Comparison of ENCODE assay signal across 23 cellular contexts in the genomic region with DNA sequence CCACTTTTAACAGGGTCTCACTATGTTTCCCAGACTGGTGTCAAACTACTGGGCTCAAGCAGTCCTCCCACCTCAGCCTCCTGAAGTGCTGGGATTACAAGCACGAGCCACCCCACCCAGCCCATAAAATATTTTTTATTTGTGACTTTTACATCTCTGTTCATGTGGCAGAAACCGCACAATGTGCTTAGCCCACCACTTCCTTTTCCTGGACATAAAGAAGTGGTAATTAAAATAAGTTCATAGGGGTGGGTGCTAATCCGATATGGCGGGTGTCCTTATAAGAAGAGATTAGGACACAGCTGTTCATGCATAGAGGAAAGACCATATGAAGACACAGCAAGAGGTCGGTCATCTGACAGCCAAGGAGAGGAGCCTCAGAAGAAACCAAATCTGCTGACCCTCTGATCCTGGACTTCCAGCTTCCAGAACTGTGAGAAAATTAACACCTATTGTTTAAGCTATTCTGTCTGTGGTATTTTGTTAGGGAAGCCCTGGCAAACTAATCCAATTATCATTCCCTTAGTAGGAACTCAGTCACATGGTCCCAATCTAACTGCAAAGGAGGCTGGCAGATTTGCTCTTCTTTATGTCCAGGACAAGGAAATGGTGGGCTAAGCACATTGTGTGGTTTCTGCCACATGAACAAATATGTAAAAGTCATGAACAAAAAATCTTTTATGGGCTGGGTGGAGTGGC.
"Had no signal": no experiment of that assay in that cellular context is flagged by ENCODE, and none has a peak within 500 bp of the region (broad histone marks: within the 10 kb centered on the region; RNA-seq: fewer than 3 reads in every experiment).

No MANE protein-coding gene starts in this region.

- ATAC-seq: activated T-cell treated with anti-CD3 and anti-CD28 coated beads, Interleukin-2, amount 50 U/mL, for 4 hours; effector memory CD8-positive, alpha-beta T cell; gastrocnemius medialis; naive thymus-derived CD8-positive, alpha-beta T cell; pancreas; psoas muscle; upper lobe of right lung; WTC11 had no signal

- H3K4me3 Mint-ChIP-seq: activated naive CD8-positive, alpha-beta T cell treated with anti-CD3 and anti-CD28 coated beads for 36 hours; activated T-cell treated with anti-CD3 and anti-CD28 coated beads, Interleukin-2, amount 50 U/mL, for 4 hours; central memory CD8-positive, alpha-beta T cell; mesothelial cell of epicardium; T-helper 2 cell treated with Interferon-gamma antibody and Interleukin-4, amounts not matched to agents 5 μg/mL and 100 μg/mL, for 36 hours; WTC11 had no signal

- H3K9me3 ChIP-seq: colonic mucosa, esophagus squamous epithelium, pancreas, thyroid gland, upper lobe of right lung had no signal

- H3K27ac ChIP-seq: colonic mucosa, dorsolateral prefrontal cortex, esophagus squamous epithelium, gastrocnemius medialis, left ventricle myocardium inferior, pancreas, psoas muscle, right atrium auricular region, thyroid gland, upper lobe of right lung had no signal

- H3K27ac Mint-ChIP-seq: activated naive CD8-positive, alpha-beta T cell treated with anti-CD3 and anti-CD28 coated beads for 36 hours; effector memory CD8-positive, alpha-beta T cell; mesothelial cell of epicardium; T-helper 2 cell treated with Interferon-gamma antibody and Interleukin-4, amounts not matched to agents 5 μg/mL and 100 μg/mL, for 36 hours; WTC11 had no signal

- H3K27me3 ChIP-seq: colonic mucosa, dorsolateral prefrontal cortex, pancreas, right atrium auricular region, thyroid gland had no signal

- H3K36me3 Mint-ChIP-seq: activated naive CD8-positive, alpha-beta T cell treated with anti-CD3 and anti-CD28 coated beads for 36 hours; mesothelial cell of epicardium; WTC11 had no signal

- H3K4me1 ChIP-seq: colonic mucosa, esophagus squamous epithelium, gastrocnemius medialis, left ventricle myocardium inferior, pancreas, psoas muscle, right atrium auricular region, thyroid gland, upper lobe of right lung had no signal

- H3K4me1 Mint-ChIP-seq: mesothelial cell of epicardium had no signal

- H3K36me3 ChIP-seq: colonic mucosa, esophagus squamous epithelium, gastrocnemius medialis, left ventricle myocardium inferior, pancreas, right atrium auricular region, thyroid gland, upper lobe of right lung had no signal

- H3K9me3 Mint-ChIP-seq: central memory CD8-positive, alpha-beta T cell; T-helper 2 cell treated with Interferon-gamma antibody and Interleukin-4, amounts not matched to agents 5 μg/mL and 100 μg/mL, for 36 hours had no signal

- H3K4me3 ChIP-seq: colonic mucosa, dorsolateral prefrontal cortex, esophagus squamous epithelium, gastrocnemius medialis, left ventricle myocardium inferior, pancreas, psoas muscle, right atrium auricular region, thyroid gland, upper lobe of right lung had no signal

- DNase-seq: activated CD8-positive, alpha-beta memory T cell treated with anti-CD3 and anti-CD28 coated beads, Interleukin-2, amount 50 U/mL, for 48 hours; activated naive CD4-positive, alpha-beta T cell treated with Interleukin-2 at 50 U/mL for 16 hours; activated naive CD8-positive, alpha-beta T cell treated with anti-CD3 and anti-CD28 coated beads for 36 hours; activated T-cell treated with anti-CD3 and anti-CD28 coated beads, Interleukin-2, amount 50 U/mL, for 4 hours; colonic mucosa; dorsolateral prefrontal cortex; effector memory CD8-positive, alpha-beta T cell; esophagus squamous epithelium; gastrocnemius medialis; hippocampal formation; left ventricle myocardium inferior; naive thymus-derived CD8-positive, alpha-beta T cell; pancreas; psoas muscle; stimulated activated CD4-positive, alpha-beta T cell treated with anti-CD3 and anti-CD28 coated beads, Interleukin-4, amount 100 ng/mL, for 24 hours; stimulated activated naive CD4-positive, alpha-beta T cell treated with Interleukin-2 at 50 U/mL for 16 hours; thyroid gland; upper lobe of right lung had no signal
